8 cellular contexts compared by ENCODE assay signal in the genomic region with DNA sequence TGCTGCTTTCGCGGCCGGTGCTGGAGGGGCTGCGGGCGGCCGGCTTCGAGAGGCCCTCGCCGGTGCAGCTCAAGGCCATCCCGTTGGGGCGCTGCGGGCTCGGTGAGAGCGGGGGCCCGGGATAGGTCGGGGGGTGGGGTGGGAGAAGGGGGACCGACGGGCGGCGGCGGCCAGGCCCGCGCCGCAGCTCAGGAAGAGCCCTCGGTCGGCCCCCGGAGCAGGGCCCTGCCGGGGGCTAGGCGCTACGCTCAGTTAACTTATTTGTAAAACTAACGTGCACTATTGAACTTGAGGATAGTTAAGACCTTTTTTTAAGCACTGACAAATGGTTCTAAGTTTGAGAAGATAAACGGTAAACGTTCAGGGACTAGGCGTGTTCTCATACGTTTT. TPM values are rescaled to one million over a fixed set of nuclear protein-coding genes. Genes with fewer than 3 reads are reported as not detected.
DNase-seq lines count a peak whose midpoint lies in the region; ATAC-seq and TF ChIP-seq lines count a peak whose summit lies in the region.

No MANE protein-coding gene starts in this region.

- CTCF ChIA-PET in activated CD4-positive, alpha-beta T cell treated with anti-CD3 and anti-CD28 coated beads, Interleukin-2, amount 10 ng/mL, durations not matched to agents 7 days and 5 days (lab: Charles Lee): interaction anchor here (0.8 to 2.5 kb wide), 6 partner anchors 9 to 533 kb away, joined by 3 to 12 read pairs (median 4); no protein-coding TSS in a partner anchor

- no peaks in the 10 kb centered on the region for H3K27me3 ChIP-seq in KMS-11 (ENCODE audit: insufficient read depth, low read depth)

- POLR2A ChIA-PET in activated CD4-positive, alpha-beta T cell treated with anti-CD3 and anti-CD28 coated beads, Interleukin-2, amount 10 ng/mL, durations not matched to agents 7 days and 5 days (lab: Charles Lee): no interaction called here

- H3K9me3 Mint-ChIP-seq in activated CD4-positive, alpha-beta T cell treated with anti-CD3 and anti-CD28 coated beads, Interleukin-2, amount 10 ng/mL, durations not matched to agents 7 days and 5 days: no peaks in the 10 kb centered on the region
- no peaks in the 10 kb centered on the region for H3K9me3 Mint-ChIP-seq in effector memory CD8-positive, alpha-beta T cell
- no peaks in the 10 kb centered on the region for H3K9me3 Mint-ChIP-seq in nephron

- H3K4me1 Mint-ChIP-seq in activated CD4-positive, alpha-beta T cell treated with anti-CD3 and anti-CD28 coated beads, Interleukin-2, amount 10 ng/mL, durations not matched to agents 7 days and 5 days: peaks cover 54% of the 10 kb centered on the region
- H3K4me1 Mint-ChIP-seq in effector memory CD8-positive, alpha-beta T cell (ENCODE audit: low read depth in 2 of 2): peaks cover 23 to 34% of the 10 kb centered on the region in 2 donors
- H3K4me1 Mint-ChIP-seq in nephron: peaks cover 16% of the 10 kb centered on the region

- H3K27ac Mint-ChIP-seq in activated CD4-positive, alpha-beta T cell treated with anti-CD3 and anti-CD28 coated beads, Interleukin-2, amount 10 ng/mL, durations not matched to agents 7 days and 5 days: peak overlapping the region; percentile 96
- peak overlapping the region; percentile 94 to 98 for H3K27ac Mint-ChIP-seq in effector memory CD8-positive, alpha-beta T cell
- H3K27ac Mint-ChIP-seq in nephron: peak overlapping the region; percentile 67 to 93 (median 85)

- H3K4me1 ChIP-seq in KMS-11 (ENCODE audit: low read depth, poor library complexity, severe bottlenecking): peaks cover 17% of the 10 kb centered on the region

- peak overlapping the region; percentile 75 for H3K27ac ChIP-seq in KMS-11

- peak overlapping the region; percentile 86 for H3K4me3 Mint-ChIP-seq in activated CD4-positive, alpha-beta T cell treated with anti-CD3 and anti-CD28 coated beads, Interleukin-2, amount 10 ng/mL, durations not matched to agents 7 days and 5 days
- peak overlapping the region; percentile 87 to 92 for H3K4me3 Mint-ChIP-seq in effector memory CD8-positive, alpha-beta T cell
- peak overlapping the region; percentile 96 to 97 (median 97) for H3K4me3 Mint-ChIP-seq in nephron

- no peaks in the 10 kb centered on the region for H3K36me3 ChIP-seq in KMS-11 (ENCODE audit: insufficient read depth)

- peak; percentile 9 for ATAC-seq in effector memory CD8-positive, alpha-beta T cell (replicated peaks)
- no peak for ATAC-seq in GM18858 (IDR thresholded peaks at IDR 0.05; ENCODE audit: unreplicated experiment)

- H3K4me3 ChIP-seq in KMS-11 (IDR thresholded peaks at IDR 0.05; ENCODE audit: insufficient read depth, low read depth, low read length): peak overlapping the region; percentile 44

- H3K27me3 Mint-ChIP-seq in activated CD4-positive, alpha-beta T cell treated with anti-CD3 and anti-CD28 coated beads, Interleukin-2, amount 10 ng/mL, durations not matched to agents 7 days and 5 days: no peaks in the 10 kb centered on the region
- H3K27me3 Mint-ChIP-seq in effector memory CD8-positive, alpha-beta T cell: no peaks in the 10 kb centered on the region
- H3K27me3 Mint-ChIP-seq in nephron (ENCODE audit: low read depth): peaks cover 4% of the 10 kb centered on the region

- TF ChIP-seq CTCF in KMS-11 (conservative IDR thresholded peaks at IDR 0.05; ENCODE audit: low read depth, low read length): no peak
- TF ChIP-seq CTCF in nephron (IDR thresholded peaks at IDR 0.05; ENCODE audit: unreplicated experiment in 3 of 3): no peak

- H2AFZ ChIP-seq in KMS-11 (ENCODE audit: low read depth): peak overlapping the region; percentile 91

- H3K36me3 Mint-ChIP-seq in activated CD4-positive, alpha-beta T cell treated with anti-CD3 and anti-CD28 coated beads, Interleukin-2, amount 10 ng/mL, durations not matched to agents 7 days and 5 days (ENCODE audit: low read depth): peaks cover 25% of the 10 kb centered on the region
- peaks cover 50% of the 10 kb centered on the region for H3K36me3 Mint-ChIP-seq in effector memory CD8-positive, alpha-beta T cell (ENCODE audit: insufficient read depth)
- peaks cover 25% of the 10 kb centered on the region for H3K36me3 Mint-ChIP-seq in nephron (ENCODE audit: low read depth)

- no peaks in the 10 kb centered on the region for H4K20me1 ChIP-seq in KMS-11 (ENCODE audit: insufficient read depth)

- H3K9ac ChIP-seq in KMS-11: peak overlapping the region; percentile 78

- DNase-seq in activated CD4-positive, alpha-beta T cell treated with anti-CD3 and anti-CD28 coated beads, Interleukin-2, amount 10 ng/mL, durations not matched to agents 7 days and 5 days: no peak
- no peak for DNase-seq in activated CD4-positive, alpha-beta T cell treated with anti-CD3 and anti-CD28 coated beads, Interleukin-2, amount 50 U/mL, for 1 hour
- no peak for DNase-seq in effector memory CD8-positive, alpha-beta T cell
- DNase-seq in dermis blood vessel endothelial cell (no peak), DMS53 (lab: John Stamatoyannopoulos, UW) (no peak)

- H3K79me2 ChIP-seq in KMS-11 (ENCODE audit: insufficient read depth, low read depth): peaks cover 19% of the 10 kb centered on the region

- peak overlapping the region; percentile 93 for H3K4me2 ChIP-seq in KMS-11

RNA-seq across cellular contexts. Expression of a gene that starts 0.4 kb away (rescaled TPM):
- total RNA-seq in activated CD4-positive, alpha-beta T cell treated with anti-CD3 and anti-CD28 coated beads, Interleukin-2, amount 10 ng/mL, durations not matched to agents 7 days and 5 days: 10 to 100 TPM; 14.4 to 18.9 TPM
- total RNA-seq in dermis blood vessel endothelial cell: 25.6 and 28.1 TPM in 2 replicates

RNA-seq across cellular contexts. Expression of a gene that starts 16.9 kb away (rescaled TPM):
- total RNA-seq in activated CD4-positive, alpha-beta T cell treated with anti-CD3 and anti-CD28 coated beads, Interleukin-2, amount 10 ng/mL, durations not matched to agents 7 days and 5 days: 1 to 10 TPM; 2.4 to 4.2 TPM
- 9.7 and 12.2 TPM in 2 replicates for total RNA-seq in dermis blood vessel endothelial cell
